Comparison of ENCODE assay signal across 20 cellular contexts in the genomic region with DNA sequence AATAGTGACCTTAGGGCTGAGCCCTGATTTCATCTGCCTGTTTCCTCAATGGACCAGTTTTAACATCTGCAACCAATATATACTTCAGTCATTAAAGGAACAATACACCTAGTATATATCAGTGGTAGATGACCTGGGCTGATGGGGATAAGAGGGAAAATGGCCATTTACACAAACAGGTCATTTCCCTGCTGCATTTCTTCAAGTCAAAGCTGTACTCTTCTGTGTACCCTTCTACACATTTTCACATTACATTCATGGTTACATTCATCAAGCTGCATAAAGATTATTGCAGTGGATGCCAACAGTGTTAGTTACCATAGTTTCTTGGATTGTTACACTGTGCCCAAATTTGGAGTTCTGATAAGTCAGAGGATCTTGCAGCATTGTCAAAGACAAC.
DNase-seq lines count a peak whose midpoint lies in the region; ATAC-seq and TF ChIP-seq lines count a peak whose summit lies in the region.
"Had no signal": no experiment of that assay in that cellular context is flagged by ENCODE, and none has a peak within 500 bp of the region (broad histone marks: within the 10 kb centered on the region; RNA-seq: fewer than 3 reads in every experiment).

No MANE protein-coding gene starts in this region.

- POLR2A ChIA-PET in CD8-positive, alpha-beta T cell (lab: Charles Lee): no interaction called here

- H3K4me3 ChIP-seq in CD8-positive, alpha-beta T cell (ENCODE audit: low read depth, low read length): no peak overlapping the region
- H3K4me3 ChIP-seq in dorsolateral prefrontal cortex (no peak overlapping the region), smooth muscle cell (no peak overlapping the region), SJCRH30 (no peak overlapping the region)
- H3K4me3 ChIP-seq: GM23338 had no signal

- CTCF ChIA-PET in CD8-positive, alpha-beta T cell (lab: Charles Lee): interaction anchor here (1.3 to 17.0 kb wide), 2 partner anchors 10 to 240 kb away, joined by 3 to 339 read pairs; no protein-coding TSS in a partner anchor

- intact Hi-C loops in CD8-positive, alpha-beta T cell (cut with DNase I, micrococcal nuclease): no loop called here
- intact Hi-C loops in dorsolateral prefrontal cortex (cut with DNase I): loop anchor here (5.0 to 10.0 kb wide), 2 partner anchors 131 to 302 kb away; partner anchors contain the start of gene MBNL2 (in 1 of the 2)

- no peak for DNase-seq in CD8-positive, alpha-beta T cell
- DNase-seq in HFFc6 (no peak), dorsolateral prefrontal cortex (no peak), smooth muscle cell (lab: John Stamatoyannopoulos, UW; ENCODE audit: unreplicated experiment) (no peak), SJCRH30 (no peak), foreskin melanocyte (no peak)
- no peak for DNase-seq in stimulated activated CD4-positive, alpha-beta T cell treated with anti-CD3 and anti-CD28 coated beads, Interleukin-1b, Interleukin-23, amount 100 ng/mL, for 48 hours
- DNase-seq: AML-193, GDM1, KG1, NCI-H1105 treated with DMSO at 0.1 percent for 48 hours, NCI-H1694 treated with DMSO at 0.1 percent for 48 hours, NCI-H2107, NCI-H2227 treated with DMSO at 0.1 percent for 48 hours, NCI-H510A treated with DMSO at 0.1 percent for 48 hours, NCI-H774, SHP77 treated with DMSO at 0.1 percent for 48 hours had no signal

- H3K4me1 ChIP-seq in CD8-positive, alpha-beta T cell (ENCODE audit: insufficient read depth, low read length): no peaks in the 10 kb centered on the region
- H3K4me1 ChIP-seq in smooth muscle cell (ENCODE audit: low read depth) (no peaks in the 10 kb centered on the region), SJCRH30 (no peaks in the 10 kb centered on the region)

- no peak overlapping the region for H3K27ac ChIP-seq in CD8-positive, alpha-beta T cell (ENCODE audit: low read depth, low read length)
- H3K27ac ChIP-seq in dorsolateral prefrontal cortex (peak overlapping the region in 39 of 59 donors; percentile 10 to 89 (median 77)), smooth muscle cell (ENCODE audit: low read depth) (peak overlapping the region; percentile 12), SJCRH30 (no peak overlapping the region)

- no peaks in the 10 kb centered on the region for H4K20me1 ChIP-seq in smooth muscle cell (ENCODE audit: low read depth)

- no peak overlapping the region for H3K4me3 Mint-ChIP-seq in CD8-positive, alpha-beta T cell
- no peak overlapping the region for H3K4me3 Mint-ChIP-seq in HFFc6
- H3K4me3 Mint-ChIP-seq: CD14-positive monocyte, GM23338 had no signal

- peak overlapping the region; percentile 5 for H3K27ac Mint-ChIP-seq in CD8-positive, alpha-beta T cell
- H3K27ac Mint-ChIP-seq in HFFc6: peak overlapping the region; percentile 75
- H3K27ac Mint-ChIP-seq: CD14-positive monocyte, GM23338 had no signal

- H3K9me3 Mint-ChIP-seq in CD8-positive, alpha-beta T cell: no peaks in the 10 kb centered on the region
- no peaks in the 10 kb centered on the region; the same call in 1 of the 2 replicates for H3K9me3 Mint-ChIP-seq in HFFc6

- H3K27me3 ChIP-seq in CD8-positive, alpha-beta T cell (ENCODE audit: insufficient read depth, low read length): no peaks in the 10 kb centered on the region
- H3K27me3 ChIP-seq in dorsolateral prefrontal cortex (no peaks in the 10 kb centered on the region), smooth muscle cell (ENCODE audit: low read depth) (no peaks in the 10 kb centered on the region), SJCRH30 (no peaks in the 10 kb centered on the region)

- H3K27me3 Mint-ChIP-seq in CD8-positive, alpha-beta T cell (ENCODE audit: low read depth): no peaks in the 10 kb centered on the region
- H3K27me3 Mint-ChIP-seq in HFFc6 (ENCODE audit: insufficient read depth): no peaks in the 10 kb centered on the region; the same call in 1 of the 2 replicates

- no peak overlapping the region for H3K4me2 ChIP-seq in smooth muscle cell
- H3K4me2 ChIP-seq: GM23338 had no signal

- no peaks in the 10 kb centered on the region for H3K79me2 ChIP-seq in smooth muscle cell (ENCODE audit: low read depth)

- H2AFZ ChIP-seq in smooth muscle cell (ENCODE audit: low read depth): no peak overlapping the region
- H2AFZ ChIP-seq: GM23338 had no signal

- no peak for TF ChIP-seq CTCF in CD8-positive, alpha-beta T cell (IDR thresholded peaks at IDR 0.05)
- no peak for TF ChIP-seq CTCF in HFFc6 (IDR thresholded peaks at IDR 0.05)
- TF ChIP-seq CTCF in dorsolateral prefrontal cortex (IDR thresholded peaks at IDR 0.05 in 54 of 56, conservative IDR thresholded peaks at IDR 0.05 in 2 of 56; ENCODE audit: low read depth in 1 of 56, partially characterized antibody in 56 of 56): no peak
- TF ChIP-seq CTCF in smooth muscle cell (IDR thresholded peaks at IDR 0.05; ENCODE audit: borderline replicate concordance, insufficient read depth, poor library complexity, severe bottlenecking): no peak

- H3K9me3 ChIP-seq in CD8-positive, alpha-beta T cell (ENCODE audit: low read length): no peaks in the 10 kb centered on the region
- no peaks in the 10 kb centered on the region for H3K9me3 ChIP-seq in smooth muscle cell (replicated peaks; ENCODE audit: low read depth)
- H3K9me3 ChIP-seq in SJCRH30 (replicated peaks): peaks cover 2% of the 10 kb centered on the region; the same call in 1 of the 2 replicates

- H3K36me3 Mint-ChIP-seq in CD8-positive, alpha-beta T cell: peaks cover 75% of the 10 kb centered on the region
- peaks cover 70% of the 10 kb centered on the region for H3K36me3 Mint-ChIP-seq in HFFc6 (ENCODE audit: low read depth)

- H3K9ac ChIP-seq in smooth muscle cell (ENCODE audit: low read depth): no peak overlapping the region

- no peak for ATAC-seq in CD8-positive, alpha-beta T cell
- ATAC-seq: GM23338, HCT116 had no signal

- H3F3A ChIP-seq in smooth muscle cell (ENCODE audit: low read depth): no peaks in the 10 kb centered on the region

- H3K36me3 ChIP-seq in CD8-positive, alpha-beta T cell (ENCODE audit: insufficient read depth, low read length): peaks cover 6% of the 10 kb centered on the region
- H3K36me3 ChIP-seq in smooth muscle cell (ENCODE audit: low read depth) (peaks cover 20% of the 10 kb centered on the region), SJCRH30 (peaks cover 19% of the 10 kb centered on the region; the same call in 1 of the 2 replicates)

- H3K4me1 Mint-ChIP-seq in CD8-positive, alpha-beta T cell (ENCODE audit: low read depth): no peaks in the 10 kb centered on the region
- peaks cover 25% of the 10 kb centered on the region for H3K4me1 Mint-ChIP-seq in HFFc6 (ENCODE audit: low read depth)
- H3K4me1 Mint-ChIP-seq: CD14-positive monocyte had no signal

Comparison
In these comparisons a context has a peak if more than half of its experiments do, and no peak if none do; other contexts are left out.
1. H3K27ac ChIP-seq: peak in dorsolateral prefrontal cortex (39 of 59) and smooth muscle cell (single experiment); none in CD8-positive, alpha-beta T cell (single experiment) and SJCRH30 (single experiment).
2. intact Hi-C loops: an anchor here in dorsolateral prefrontal cortex (5.0 to 10.0 kb wide); none called in CD8-positive, alpha-beta T cell.